ENCODE assay signal across 8 cellular contexts in genomic region chr11:27204527-27204926, GRCh38.
DNase-seq lines count a peak whose midpoint lies in the region; ATAC-seq and TF ChIP-seq lines count a peak whose summit lies in the region.

No MANE protein-coding gene starts in this region.

- peak; percentile 65 for ATAC-seq in GM18519 (IDR thresholded peaks at IDR 0.05; ENCODE audit: low FRiP score, unreplicated experiment)
- no peak for ATAC-seq in GM21723 (IDR thresholded peaks at IDR 0.05; ENCODE audit: unreplicated experiment)

- peaks cover 42% of the 10 kb centered on the region for H3K36me3 Mint-ChIP-seq in endodermal cell (ENCODE audit: low read depth)

- no peaks in the 10 kb centered on the region for H3K27me3 ChIP-seq in A673 (replicated peaks; ENCODE audit: insufficient read depth, low read depth, low read length, poor library complexity)
- H3K27me3 ChIP-seq in Karpas-422 (ENCODE audit: low read length): no peaks in the 10 kb centered on the region
- no peaks in the 10 kb centered on the region for H3K27me3 ChIP-seq in endodermal cell (ENCODE audit: control insufficient read depth, insufficient read depth, low read length, poor library complexity, severe bottlenecking)

- no peaks in the 10 kb centered on the region for H4K20me1 ChIP-seq in Karpas-422 (ENCODE audit: insufficient read depth, low read depth, low read length)

- CTCF ChIA-PET in A673 (lab: Charles Lee): no interaction called here

- DNase-seq in A673 (ENCODE audit: low spot score): no peak
- peak; percentile 58 for DNase-seq in Karpas-422
- peak; percentile 74 for DNase-seq in endodermal cell
- DNase-seq in NK-92 (lab: John Stamatoyannopoulos, UW; ENCODE audit: unreplicated experiment): no peak
- DNase-seq in NK-92 treated with Interleukin-12 subunit alpha and Interleukin-12 subunit beta, amount 100 ng/mL, for 24 hours (lab: John Stamatoyannopoulos, UW): no peak
- no peak for DNase-seq in GDM1 (lab: John Stamatoyannopoulos, UW)

- TF ChIP-seq CTCF in A673 (conservative IDR thresholded peaks at IDR 0.05; ENCODE audit: low read depth, low read length): peak; percentile 80
- peak; percentile 78 for TF ChIP-seq CTCF in endodermal cell (conservative IDR thresholded peaks at IDR 0.05)

- H3K4me1 Mint-ChIP-seq in endodermal cell: peaks cover 63% of the 10 kb centered on the region

- H3K79me2 ChIP-seq in Karpas-422 (ENCODE audit: low read length): no peaks in the 10 kb centered on the region

- POLR2A ChIA-PET in A673 (lab: Charles Lee; ENCODE audit: low non-redundant PET): no interaction called here

- intact Hi-C loops in A673 (cut with micrococcal nuclease; ENCODE audit: unreplicated experiment): no loop called here

- H3K9me3 Mint-ChIP-seq in endodermal cell: no peaks in the 10 kb centered on the region

- WGBS in endodermal cell (ENCODE audit: insufficient coverage in 1 of 2, insufficient read length in 1 of 2), 2 experiments: 47 to 88% methylated on average over 1 to 2 of the region's 3 CpGs

- H3K27me3 Mint-ChIP-seq in endodermal cell (ENCODE audit: insufficient read depth): no peaks in the 10 kb centered on the region

- no TSS peak for BruUV-seq in A673 (replicated peaks; lab: Mats Ljungman, UMichigan)

- H3K9me3 ChIP-seq in A673 (ENCODE audit: low read depth, low read length, poor library complexity, severe bottlenecking) (no peaks in the 10 kb centered on the region), Karpas-422 (ENCODE audit: low read length) (no peaks in the 10 kb centered on the region), endodermal cell (ENCODE audit: control insufficient read depth, low read length) (no peaks in the 10 kb centered on the region)

- no peak overlapping the region for H3K4me3 Mint-ChIP-seq in endodermal cell

- H2AFZ ChIP-seq in Karpas-422 (ENCODE audit: low read length): no peak overlapping the region

- H3K27ac ChIP-seq in A673 (ENCODE audit: low read depth, low read length, poor library complexity, severe bottlenecking) (no peak overlapping the region), Karpas-422 (ENCODE audit: low read length) (no peak overlapping the region), endodermal cell (ENCODE audit: low read depth, low read length) (no peak overlapping the region)

- peaks cover 66% of the 10 kb centered on the region for H3K4me1 ChIP-seq in A673 (ENCODE audit: insufficient read depth, low read length, poor library complexity, severe bottlenecking)
- H3K4me1 ChIP-seq in Karpas-422 (ENCODE audit: low read length): no peaks in the 10 kb centered on the region
- peaks cover 34% of the 10 kb centered on the region for H3K4me1 ChIP-seq in endodermal cell (ENCODE audit: control insufficient read depth, insufficient read depth, low read length)

- no peaks in the 10 kb centered on the region for H3K36me3 ChIP-seq in A673 (ENCODE audit: insufficient read depth, low read length, poor library complexity, severe bottlenecking)
- H3K36me3 ChIP-seq in Karpas-422 (ENCODE audit: insufficient read depth, low read length): no peaks in the 10 kb centered on the region
- peaks cover 3% of the 10 kb centered on the region for H3K36me3 ChIP-seq in endodermal cell (ENCODE audit: control insufficient read depth, insufficient read depth, low read length)

- H3K4me3 ChIP-seq in A673 (ENCODE audit: low read depth, low read length, poor library complexity, severe bottlenecking) (no peak overlapping the region), Karpas-422 (ENCODE audit: low read length) (no peak overlapping the region), endodermal cell (ENCODE audit: low read length) (no peak overlapping the region)

- no peak overlapping the region for H3K27ac Mint-ChIP-seq in endodermal cell

- H3K4me2 ChIP-seq in Karpas-422 (ENCODE audit: low read depth, low read length, poor library complexity, severe bottlenecking): no peak overlapping the region

- H3K9ac ChIP-seq in Karpas-422 (ENCODE audit: low read length) (no peak overlapping the region), endodermal cell (ENCODE audit: extremely low read depth, low read length, poor library complexity, severe bottlenecking) (no peak overlapping the region)

- no peaks in the 10 kb centered on the region for H3K9me2 ChIP-seq in Karpas-422 (replicated peaks; ENCODE audit: insufficient read depth, low read length)

Comparison
In these comparisons a context has a peak if more than half of its experiments do, and no peak if none do; other contexts are left out.
1. DNase-seq: peak in Karpas-422 (single experiment) and endodermal cell (single experiment); none in A673 (single experiment), NK-92 (single experiment), NK-92 treated with Interleukin-12 subunit alpha and Interleukin-12 subunit beta, amount 100 ng/mL, for 24 hours (single experiment) and GDM1 (single experiment).